Comparison of ENCODE assay signal across 16 cellular contexts in genomic region chr10:94052901-94053638, GRCh38. TPM values are rescaled to one million over a fixed set of nuclear protein-coding genes. Genes with fewer than 3 reads are reported as not detected.
"Had no signal": no experiment of that assay in that cellular context is flagged by ENCODE, and none has a peak within 500 bp of the region (broad histone marks: within the 10 kb centered on the region; RNA-seq: fewer than 3 reads in every experiment).

No MANE protein-coding gene starts in this region.

- H3K27ac ChIP-seq: colonic mucosa, prostate gland, right lobe of liver, VCaP had no signal

- ATAC-seq: activated CD8-positive, alpha-beta T cell treated with anti-CD3 and anti-CD28 coated beads for 36 hours; activated naive CD8-positive, alpha-beta T cell treated with anti-CD3 and anti-CD28 coated beads, Interleukin-2, amount 50 U/mL, for 24 hours; left colon; naive thymus-derived CD8-positive, alpha-beta T cell; right lobe of liver had no signal

- H3K36me3 ChIP-seq: colonic mucosa, prostate gland, right lobe of liver had no signal

- H3K27me3 ChIP-seq: colonic mucosa, right lobe of liver had no signal

- H3K9me3 ChIP-seq: colonic mucosa, prostate gland, right lobe of liver had no signal

- H3K4me3 ChIP-seq: colonic mucosa, lung, prostate gland, right lobe of liver had no signal

- H3K4me1 ChIP-seq: colonic mucosa, prostate gland, right lobe of liver had no signal

- DNase-seq: activated CD4-positive, alpha-beta T cell treated with anti-CD3 and anti-CD28 coated beads for 4 hours; activated CD8-positive, alpha-beta memory T cell treated with anti-CD3 and anti-CD28 coated beads, Interleukin-2, amount 50 U/mL, for 4 hours; activated CD8-positive, alpha-beta T cell treated with anti-CD3 and anti-CD28 coated beads for 36 hours; activated naive CD4-positive, alpha-beta T cell treated with Interleukin-2 at 50 U/mL for 16 hours; activated naive CD8-positive, alpha-beta T cell treated with anti-CD3 and anti-CD28 coated beads, Interleukin-2, amount 50 U/mL, for 24 hours; colonic mucosa; effector memory CD4-positive, alpha-beta T cell; left colon; naive thymus-derived CD8-positive, alpha-beta T cell; right lobe of liver; stimulated activated CD4-positive, alpha-beta T cell treated with anti-CD3 and anti-CD28 coated beads, Interleukin-12 subunit alpha, Interleukin-12 subunit beta, amount 100 ng/mL, for 4 hours; stimulated activated naive CD4-positive, alpha-beta T cell treated with Interleukin-2 at 50 U/mL for 16 hours; T1000 had no signal

RNA-seq across cellular contexts. Expression of gene PLCE1, which starts 59.3 kb away (rescaled TPM):
- total RNA-seq: activated CD8-positive, alpha-beta T cell treated with anti-CD3 and anti-CD28 coated beads for 36 hours; naive thymus-derived CD8-positive, alpha-beta T cell had no signal
